ENCODE assay signal across 1 cellular context in genomic region chr10:5165738-5166137, GRCh38.
TF ChIP-seq lines count a peak whose summit lies in the region.

No MANE protein-coding gene starts in this region.

TF ChIP-seq in K562, 482 proteins besides CTCF, POLR2A, EP300 and RAD21 (continued from another document and continues in another):
- TF ChIP-seq AFF1 (IDR thresholded peaks at IDR 0.05; ENCODE audit: low read depth in 1 of 2, partially characterized antibody in 2 of 2) (no peak), NCOA2 (IDR thresholded peaks at IDR 0.05; ENCODE audit: partially characterized antibody in 2 of 2) (no peak), TRIM24 (IDR thresholded peaks at IDR 0.05) (peak in 1 of 2 experiments; percentile 87; a peak in 2 of 4 replicates), RBM15 (IDR thresholded peaks at IDR 0.05; ENCODE audit: insufficient read depth, low read length) (no peak), ZFP36 (IDR thresholded peaks at IDR 0.05; ENCODE audit: low read depth, low read length, partially characterized antibody) (peak; percentile 84), PURB (CRISPR knock-in tag; IDR thresholded peaks at IDR 0.05; ENCODE audit: low read depth) (no peak), ZNF668 (CRISPR knock-in tag; IDR thresholded peaks at IDR 0.05) (no peak), HNRNPLL (IDR thresholded peaks at IDR 0.05; ENCODE audit: low read depth, low read length, poor library complexity, severe bottlenecking) (no peak), NFYB (IDR thresholded peaks at IDR 0.05; ENCODE audit: extremely low read depth, insufficient read length) (no peak), MAFF (IDR thresholded peaks at IDR 0.05; ENCODE audit: low read length) (no peak), OTX1 (CRISPR knock-in tag; IDR thresholded peaks at IDR 0.05) (no peak), MTA3 (IDR thresholded peaks at IDR 0.05; ENCODE audit: borderline replicate concordance) (peak; percentile 79; the same call in 1 of the 2 replicates), ZNF318 (IDR thresholded peaks at IDR 0.05; ENCODE audit: borderline replicate concordance in 1 of 2, low read depth in 1 of 2) (no peak), TAF7 (tag; IDR thresholded peaks at IDR 0.05) (no peak), COPS2 (conservative IDR thresholded peaks at IDR 0.05) (no peak), RCOR1 (IDR thresholded peaks at IDR 0.05; ENCODE audit: borderline replicate concordance in 1 of 2, low read depth in 2 of 2, low read length in 2 of 2) (peak in 1 of 2 experiments; percentile 36; a peak in 1 of 4 replicates), E2F6 (IDR thresholded peaks at IDR 0.05; ENCODE audit: borderline replicate concordance in 1 of 2, extremely low read depth in 1 of 2, insufficient read depth in 1 of 2, insufficient read length in 1 of 2, low read depth in 1 of 2, low read length in 1 of 2, poor library complexity in 1 of 2, severe bottlenecking in 1 of 2) (no peak), NFE2L1 (tag; IDR thresholded peaks at IDR 0.05; ENCODE audit: borderline replicate concordance, low read depth) (no peak), GTF2A2 (tag; IDR thresholded peaks at IDR 0.05) (no peak), XRCC4 (IDR thresholded peaks at IDR 0.05; ENCODE audit: extremely low read depth, insufficient read depth, insufficient read length) (no peak), MYNN (IDR thresholded peaks at IDR 0.05) (0 out of 2 replicates have a peak, but pooled peaks have one; percentile 18), MYNN (CRISPR knock-in tag; IDR thresholded peaks at IDR 0.05) (no peak), JUNB (CRISPR knock-in tag; conservative IDR thresholded peaks at IDR 0.05) (no peak), BHLHE40 (IDR thresholded peaks at IDR 0.05; ENCODE audit: low read length) (no peak), FOXJ3 (CRISPR knock-in tag; IDR thresholded peaks at IDR 0.05) (no peak), YY1 (IDR thresholded peaks at IDR 0.05; ENCODE audit: borderline replicate concordance in 1 of 3, control insufficient read depth in 1 of 3, extremely low read depth in 1 of 3, insufficient read depth in 3 of 3, insufficient read length in 1 of 3, insufficient replicate concordance in 2 of 3, low read depth in 1 of 3, low read length in 2 of 3) (no peak), CHAMP1 (IDR thresholded peaks at IDR 0.05) (no peak), TFAP4 (CRISPR knock-in tag; IDR thresholded peaks at IDR 0.05; ENCODE audit: borderline replicate concordance) (no peak), ZNF347 (CRISPR knock-in tag; IDR thresholded peaks at IDR 0.05; ENCODE audit: low read depth) (no peak), GABPB2 (CRISPR knock-in tag; conservative IDR thresholded peaks at IDR 0.05) (no peak), CBX1 (IDR thresholded peaks at IDR 0.05; ENCODE audit: low read depth) (peak; percentile 99), MEIS2 (IDR thresholded peaks at IDR 0.05; ENCODE audit: partially characterized antibody) (no peak), SP2 (IDR thresholded peaks at IDR 0.05; ENCODE audit: extremely low read depth, low read depth, low read length, poor library complexity, severe bottlenecking) (no peak), ZEB2 (IDR thresholded peaks at IDR 0.05) (peak; percentile 64; the same call in 1 of the 2 replicates), ZNF316 (IDR thresholded peaks at IDR 0.05) (no peak), TEAD2 (tag; IDR thresholded peaks at IDR 0.05) (no peak), SAFB2 (IDR thresholded peaks at IDR 0.05; ENCODE audit: borderline replicate concordance, low read depth, low read length, severe bottlenecking) (no peak), ZNF24 (IDR thresholded peaks at IDR 0.05) (no peak), NEUROD1 (IDR thresholded peaks at IDR 0.05; ENCODE audit: borderline replicate concordance, low read depth, low read length, partially characterized antibody) (no peak)
- TF ChIP-seq, protein P1, sequence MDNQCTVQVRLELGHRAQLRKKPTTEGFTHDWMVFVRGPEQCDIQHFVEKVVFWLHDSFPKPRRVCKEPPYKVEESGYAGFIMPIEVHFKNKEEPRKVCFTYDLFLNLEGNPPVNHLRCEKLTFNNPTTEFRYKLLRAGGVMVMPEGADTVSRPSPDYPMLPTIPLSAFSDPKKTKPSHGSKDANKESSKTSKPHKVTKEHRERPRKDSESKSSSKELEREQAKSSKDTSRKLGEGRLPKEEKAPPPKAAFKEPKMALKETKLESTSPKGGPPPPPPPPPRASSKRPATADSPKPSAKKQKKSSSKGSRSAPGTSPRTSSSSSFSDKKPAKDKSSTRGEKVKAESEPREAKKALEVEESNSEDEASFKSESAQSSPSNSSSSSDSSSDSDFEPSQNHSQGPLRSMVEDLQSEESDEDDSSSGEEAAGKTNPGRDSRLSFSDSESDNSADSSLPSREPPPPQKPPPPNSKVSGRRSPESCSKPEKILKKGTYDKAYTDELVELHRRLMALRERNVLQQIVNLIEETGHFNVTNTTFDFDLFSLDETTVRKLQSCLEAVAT (IDR thresholded peaks at IDR 0.05), result 0 out of 4 replicates have a peak, but pooled peaks of 1 of the 2 experiments have one; percentile 20
- TF ChIP-seq, protein P2, sequence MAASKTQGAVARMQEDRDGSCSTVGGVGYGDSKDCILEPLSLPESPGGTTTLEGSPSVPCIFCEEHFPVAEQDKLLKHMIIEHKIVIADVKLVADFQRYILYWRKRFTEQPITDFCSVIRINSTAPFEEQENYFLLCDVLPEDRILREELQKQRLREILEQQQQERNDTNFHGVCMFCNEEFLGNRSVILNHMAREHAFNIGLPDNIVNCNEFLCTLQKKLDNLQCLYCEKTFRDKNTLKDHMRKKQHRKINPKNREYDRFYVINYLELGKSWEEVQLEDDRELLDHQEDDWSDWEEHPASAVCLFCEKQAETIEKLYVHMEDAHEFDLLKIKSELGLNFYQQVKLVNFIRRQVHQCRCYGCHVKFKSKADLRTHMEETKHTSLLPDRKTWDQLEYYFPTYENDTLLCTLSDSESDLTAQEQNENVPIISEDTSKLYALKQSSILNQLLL (CRISPR knock-in tag; IDR thresholded peaks at IDR 0.05; ENCODE audit: borderline replicate concordance), result no peak
- TF ChIP-seq, protein P3, sequence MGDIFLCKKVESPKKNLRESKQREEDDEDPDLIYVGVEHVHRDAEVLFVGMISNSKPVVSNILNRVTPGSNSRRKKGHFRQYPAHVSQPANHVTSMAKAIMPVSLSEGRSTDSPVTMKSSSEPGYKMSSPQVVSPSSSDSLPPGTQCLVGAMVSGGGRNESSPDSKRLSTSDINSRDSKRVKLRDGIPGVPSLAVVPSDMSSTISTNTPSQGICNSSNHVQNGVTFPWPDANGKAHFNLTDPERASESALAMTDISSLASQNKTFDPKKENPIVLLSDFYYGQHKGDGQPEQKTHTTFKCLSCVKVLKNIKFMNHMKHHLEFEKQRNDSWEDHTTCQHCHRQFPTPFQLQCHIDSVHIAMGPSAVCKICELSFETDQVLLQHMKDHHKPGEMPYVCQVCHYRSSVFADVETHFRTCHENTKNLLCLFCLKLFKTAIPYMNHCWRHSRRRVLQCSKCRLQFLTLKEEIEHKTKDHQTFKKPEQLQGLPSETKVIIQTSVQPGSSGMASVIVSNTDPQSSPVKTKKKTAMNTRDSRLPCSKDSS (IDR thresholded peaks at IDR 0.05; ENCODE audit: low read depth, partially characterized antibody), result peak; percentile 93
